ENCODE assay signal across 1 cellular context in genomic region chr20:32535953-32536823, GRCh38.
TF ChIP-seq lines count a peak whose summit lies in the region.

No MANE protein-coding gene starts in this region.

TF ChIP-seq in HepG2, 621 proteins besides CTCF, POLR2A, EP300 and RAD21 (continued from another document and continues in another):
- TF ChIP-seq IKZF5 (CRISPR knock-in tag; IDR thresholded peaks at IDR 0.05) (0 out of 2 replicates have a peak, but pooled peaks have one; percentile 26), FOXC1 (CRISPR knock-in tag; IDR thresholded peaks at IDR 0.05; ENCODE audit: borderline replicate concordance) (peak; percentile 76), ZNF367 (CRISPR knock-in tag; IDR thresholded peaks at IDR 0.05; ENCODE audit: borderline replicate concordance) (no peak), SKIL (CRISPR knock-in tag; IDR thresholded peaks at IDR 0.05; ENCODE audit: borderline replicate concordance) (no peak; the same call in 1 of the 2 replicates), ZNF776 (CRISPR knock-in tag; IDR thresholded peaks at IDR 0.05) (no peak), ZNF589 (CRISPR knock-in tag; conservative IDR thresholded peaks at IDR 0.05) (no peak), MEIS1 (CRISPR knock-in tag; IDR thresholded peaks at IDR 0.05; ENCODE audit: borderline replicate concordance) (peak; percentile 72; the same call in 1 of the 2 replicates), KLF6 (CRISPR knock-in tag; IDR thresholded peaks at IDR 0.05) (no peak), GATAD1 (CRISPR knock-in tag; IDR thresholded peaks at IDR 0.05) (no peak), SP5 (CRISPR knock-in tag; IDR thresholded peaks at IDR 0.05; ENCODE audit: borderline replicate concordance, low read depth) (peak; percentile 32; the same call in 1 of the 2 replicates), ZMYM2 (CRISPR knock-in tag; IDR thresholded peaks at IDR 0.05) (no peak), RXRB (CRISPR knock-in tag; IDR thresholded peaks at IDR 0.05; ENCODE audit: borderline replicate concordance) (no peak), KDM2A (CRISPR knock-in tag; IDR thresholded peaks at IDR 0.05; ENCODE audit: borderline replicate concordance, low read depth) (no peak; the same call in 1 of the 2 replicates), ZNF329 (CRISPR knock-in tag; IDR thresholded peaks at IDR 0.05; ENCODE audit: low read depth) (0 out of 2 replicates have a peak, but pooled peaks have one; percentile 69), RAD51 (IDR thresholded peaks at IDR 0.05; ENCODE audit: borderline replicate concordance) (no peak), PRDM15 (CRISPR knock-in tag; IDR thresholded peaks at IDR 0.05) (no peak), MTF2 (CRISPR knock-in tag; IDR thresholded peaks at IDR 0.05; ENCODE audit: borderline replicate concordance) (no peak; the same call in 1 of the 2 replicates), MED13 (CRISPR knock-in tag; IDR thresholded peaks at IDR 0.05) (no peak), ZNF24 (IDR thresholded peaks at IDR 0.05) (no peak), ZFP37 (CRISPR knock-in tag; IDR thresholded peaks at IDR 0.05; ENCODE audit: borderline replicate concordance) (no peak), CEBPG (CRISPR knock-in tag; IDR thresholded peaks at IDR 0.05) (no peak), MATR3 (CRISPR knock-in tag; IDR thresholded peaks at IDR 0.05) (no peak), GLI4 (CRISPR knock-in tag; IDR thresholded peaks at IDR 0.05; ENCODE audit: borderline replicate concordance) (peak; percentile 31; the same call in 1 of the 2 replicates), KDM6A (CRISPR knock-in tag; IDR thresholded peaks at IDR 0.05; ENCODE audit: low read depth) (no peak), SRF (IDR thresholded peaks at IDR 0.05; ENCODE audit: low read depth, low read length) (no peak), SRY (CRISPR knock-in tag; IDR thresholded peaks at IDR 0.05) (peak; percentile 33; the same call in 1 of the 2 replicates), ZNF687 (CRISPR knock-in tag; IDR thresholded peaks at IDR 0.05) (peak; percentile 84), ERF (CRISPR knock-in tag; IDR thresholded peaks at IDR 0.05) (no peak; the same call in 1 of the 2 replicates), NFATC3 (CRISPR knock-in tag; IDR thresholded peaks at IDR 0.05) (no peak), ZNF460 (CRISPR knock-in tag; IDR thresholded peaks at IDR 0.05; ENCODE audit: borderline replicate concordance) (no peak), RARA (CRISPR knock-in tag; IDR thresholded peaks at IDR 0.05) (peak; percentile 18)
- TF ChIP-seq, protein P1, sequence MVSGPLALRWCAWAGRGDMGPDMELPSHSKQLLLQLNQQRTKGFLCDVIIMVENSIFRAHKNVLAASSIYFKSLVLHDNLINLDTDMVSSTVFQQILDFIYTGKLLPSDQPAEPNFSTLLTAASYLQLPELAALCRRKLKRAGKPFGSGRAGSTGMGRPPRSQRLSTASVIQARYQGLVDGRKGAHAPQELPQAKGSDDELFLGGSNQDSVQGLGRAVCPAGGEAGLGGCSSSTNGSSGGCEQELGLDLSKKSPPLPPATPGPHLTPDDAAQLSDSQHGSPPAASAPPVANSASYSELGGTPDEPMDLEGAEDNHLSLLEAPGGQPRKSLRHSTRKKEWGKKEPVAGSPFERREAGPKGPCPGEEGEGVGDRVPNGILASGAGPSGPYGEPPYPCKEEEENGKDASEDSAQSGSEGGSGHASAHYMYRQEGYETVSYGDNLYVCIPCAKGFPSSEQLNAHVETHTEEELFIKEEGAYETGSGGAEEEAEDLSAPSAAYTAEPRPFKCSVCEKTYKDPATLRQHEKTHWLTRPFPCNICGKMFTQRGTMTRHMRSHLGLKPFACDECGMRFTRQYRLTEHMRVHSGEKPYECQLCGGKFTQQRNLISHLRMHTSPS (CRISPR knock-in tag; IDR thresholded peaks at IDR 0.05; ENCODE audit: low read depth) = peak; percentile 37
- TF ChIP-seq, protein P2, sequence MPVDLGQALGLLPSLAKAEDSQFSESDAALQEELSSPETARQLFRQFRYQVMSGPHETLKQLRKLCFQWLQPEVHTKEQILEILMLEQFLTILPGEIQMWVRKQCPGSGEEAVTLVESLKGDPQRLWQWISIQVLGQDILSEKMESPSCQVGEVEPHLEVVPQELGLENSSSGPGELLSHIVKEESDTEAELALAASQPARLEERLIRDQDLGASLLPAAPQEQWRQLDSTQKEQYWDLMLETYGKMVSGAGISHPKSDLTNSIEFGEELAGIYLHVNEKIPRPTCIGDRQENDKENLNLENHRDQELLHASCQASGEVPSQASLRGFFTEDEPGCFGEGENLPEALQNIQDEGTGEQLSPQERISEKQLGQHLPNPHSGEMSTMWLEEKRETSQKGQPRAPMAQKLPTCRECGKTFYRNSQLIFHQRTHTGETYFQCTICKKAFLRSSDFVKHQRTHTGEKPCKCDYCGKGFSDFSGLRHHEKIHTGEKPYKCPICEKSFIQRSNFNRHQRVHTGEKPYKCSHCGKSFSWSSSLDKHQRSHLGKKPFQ (CRISPR knock-in tag; IDR thresholded peaks at IDR 0.05; ENCODE audit: insufficient replicate concordance) = peak; percentile 35
- TF ChIP-seq, protein P3, sequence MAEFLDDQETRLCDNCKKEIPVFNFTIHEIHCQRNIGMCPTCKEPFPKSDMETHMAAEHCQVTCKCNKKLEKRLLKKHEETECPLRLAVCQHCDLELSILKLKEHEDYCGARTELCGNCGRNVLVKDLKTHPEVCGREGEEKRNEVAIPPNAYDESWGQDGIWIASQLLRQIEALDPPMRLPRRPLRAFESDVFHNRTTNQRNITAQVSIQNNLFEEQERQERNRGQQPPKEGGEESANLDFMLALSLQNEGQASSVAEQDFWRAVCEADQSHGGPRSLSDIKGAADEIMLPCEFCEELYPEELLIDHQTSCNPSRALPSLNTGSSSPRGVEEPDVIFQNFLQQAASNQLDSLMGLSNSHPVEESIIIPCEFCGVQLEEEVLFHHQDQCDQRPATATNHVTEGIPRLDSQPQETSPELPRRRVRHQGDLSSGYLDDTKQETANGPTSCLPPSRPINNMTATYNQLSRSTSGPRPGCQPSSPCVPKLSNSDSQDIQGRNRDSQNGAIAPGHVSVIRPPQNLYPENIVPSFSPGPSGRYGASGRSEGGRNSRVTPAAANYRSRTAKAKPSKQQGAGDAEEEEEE (CRISPR knock-in tag; IDR thresholded peaks at IDR 0.05; ENCODE audit: borderline replicate concordance) = peak; percentile 81; the same call in 1 of the 2 replicates
- TF ChIP-seq, protein P4, sequence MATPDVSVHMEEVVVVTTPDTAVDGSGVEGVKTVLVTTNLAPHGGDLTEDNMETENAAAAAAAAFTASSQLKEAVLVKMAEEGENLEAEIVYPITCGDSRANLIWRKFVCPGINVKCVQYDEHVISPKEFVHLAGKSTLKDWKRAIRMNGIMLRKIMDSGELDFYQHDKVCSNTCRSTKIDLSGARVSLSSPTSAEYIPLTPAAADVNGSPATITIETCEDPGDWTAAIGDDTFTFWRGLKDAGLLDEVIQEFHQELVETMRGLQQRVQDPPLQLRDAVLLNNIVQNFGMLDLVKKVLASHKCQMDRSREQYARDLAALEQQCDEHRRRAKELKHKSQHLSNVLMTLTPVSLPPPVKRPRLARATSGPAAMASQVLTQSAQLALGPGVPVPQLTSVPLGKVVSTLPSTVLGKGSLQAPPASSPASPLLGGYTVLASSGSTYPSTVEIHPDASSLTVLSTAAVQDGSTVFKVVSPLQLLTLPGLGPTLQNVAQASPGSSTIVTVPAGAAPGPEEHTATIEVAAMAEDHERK (CRISPR knock-in tag; IDR thresholded peaks at IDR 0.05; ENCODE audit: low read depth) = no peak
- TF ChIP-seq, protein P5, sequence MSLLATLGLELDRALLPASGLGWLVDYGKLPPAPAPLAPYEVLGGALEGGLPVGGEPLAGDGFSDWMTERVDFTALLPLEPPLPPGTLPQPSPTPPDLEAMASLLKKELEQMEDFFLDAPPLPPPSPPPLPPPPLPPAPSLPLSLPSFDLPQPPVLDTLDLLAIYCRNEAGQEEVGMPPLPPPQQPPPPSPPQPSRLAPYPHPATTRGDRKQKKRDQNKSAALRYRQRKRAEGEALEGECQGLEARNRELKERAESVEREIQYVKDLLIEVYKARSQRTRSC (CRISPR knock-in tag; IDR thresholded peaks at IDR 0.05; ENCODE audit: low read depth) = peak; percentile 71; the same call in 1 of the 2 replicates
- TF ChIP-seq, protein P6, sequence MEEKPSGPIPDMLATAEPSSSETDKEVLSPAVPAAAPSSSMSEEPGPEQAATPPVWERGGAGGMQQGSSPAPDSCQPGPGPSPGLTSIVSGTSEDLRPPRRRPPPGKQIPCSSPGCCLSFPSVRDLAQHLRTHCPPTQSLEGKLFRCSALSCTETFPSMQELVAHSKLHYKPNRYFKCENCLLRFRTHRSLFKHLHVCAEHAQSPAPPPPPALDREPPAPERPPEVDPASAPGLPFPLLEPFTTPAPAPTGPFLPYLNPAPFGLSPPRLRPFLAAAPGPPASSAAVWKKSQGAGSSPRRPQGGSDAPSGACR (CRISPR knock-in tag; IDR thresholded peaks at IDR 0.05) = no peak
- TF ChIP-seq, protein P7, sequence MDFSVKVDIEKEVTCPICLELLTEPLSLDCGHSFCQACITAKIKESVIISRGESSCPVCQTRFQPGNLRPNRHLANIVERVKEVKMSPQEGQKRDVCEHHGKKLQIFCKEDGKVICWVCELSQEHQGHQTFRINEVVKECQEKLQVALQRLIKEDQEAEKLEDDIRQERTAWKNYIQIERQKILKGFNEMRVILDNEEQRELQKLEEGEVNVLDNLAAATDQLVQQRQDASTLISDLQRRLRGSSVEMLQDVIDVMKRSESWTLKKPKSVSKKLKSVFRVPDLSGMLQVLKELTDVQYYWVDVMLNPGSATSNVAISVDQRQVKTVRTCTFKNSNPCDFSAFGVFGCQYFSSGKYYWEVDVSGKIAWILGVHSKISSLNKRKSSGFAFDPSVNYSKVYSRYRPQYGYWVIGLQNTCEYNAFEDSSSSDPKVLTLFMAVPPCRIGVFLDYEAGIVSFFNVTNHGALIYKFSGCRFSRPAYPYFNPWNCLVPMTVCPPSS (IDR thresholded peaks at IDR 0.05) = no peak
